In the genomic region with DNA sequence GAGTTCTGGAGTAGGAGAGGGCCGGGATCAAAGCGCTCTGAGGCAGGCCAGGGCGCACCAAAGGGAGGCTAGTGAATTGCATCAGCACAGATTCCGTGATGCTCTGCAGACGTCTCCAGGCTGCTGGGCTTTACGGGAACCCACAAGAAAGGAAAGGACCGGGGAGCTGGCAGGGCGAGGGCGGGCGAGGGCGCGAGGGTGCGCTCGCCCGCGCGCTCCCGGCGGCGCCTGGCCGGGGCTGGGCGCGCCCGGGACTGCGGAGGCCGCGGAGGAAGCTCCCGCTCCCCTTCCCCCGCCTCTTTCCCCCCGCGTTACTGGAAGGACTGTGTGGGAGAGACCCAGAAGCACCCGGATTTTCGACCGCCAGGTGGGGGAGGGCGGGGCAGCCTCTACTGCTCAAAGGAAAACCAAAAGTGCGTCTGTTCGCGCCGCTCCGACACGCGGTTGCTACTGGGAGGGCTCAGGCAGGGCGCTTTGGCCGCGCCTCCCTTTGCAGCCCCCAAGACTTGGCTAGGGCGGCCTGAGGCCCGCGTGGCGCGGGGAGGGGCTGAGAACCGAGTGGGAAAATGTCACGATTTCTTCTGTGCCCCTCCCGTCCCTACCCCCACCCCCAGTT, we compare ENCODE assay signal across 8 cellular contexts. TPM values are rescaled to one million over a fixed set of nuclear protein-coding genes. Genes with fewer than 3 reads are reported as not detected.
DNase-seq lines count a peak whose midpoint lies in the region; ATAC-seq, FAIRE-seq and TF ChIP-seq lines count a peak whose summit lies in the region.

No MANE protein-coding gene starts in this region.

- H3K9me3 ChIP-seq in small intestine (ENCODE audit: control insufficient read depth, low read depth): no peaks in the 10 kb centered on the region

- H3K79me2 ChIP-seq in ACC112 (ENCODE audit: control insufficient read depth, insufficient read depth, low read length, unreplicated experiment): peaks cover 25% of the 10 kb centered on the region

- peak overlapping the region; percentile 61 for H2AFZ ChIP-seq in ACC112 (ENCODE audit: low read length, unreplicated experiment)

- WGBS in small intestine, 3 donors: 0 to 1% (median 0%) methylated on average over 51 to 53 of the region's 53 CpGs

- in situ Hi-C loops in T47D (cut with HindIII; ENCODE audit: low pct_unique_long_range_greater_than_20kb, low sequenced_read_pairs): no loop called here

- H3K36me3 ChIP-seq in ACC112 (ENCODE audit: insufficient read depth, low read length) (no peaks in the 10 kb centered on the region; the same call in 1 of the 2 replicates), small intestine (ENCODE audit: control insufficient read depth in 2 of 2, insufficient read depth in 2 of 2, low read length in 2 of 2) (no peaks in the 10 kb centered on the region)

- peak; percentile 46 for DNase-seq in NCI-H128 (lab: John Stamatoyannopoulos, UW; ENCODE audit: unreplicated experiment)
- DNase-seq in T47D (ENCODE audit: low read depth in 1 of 2, low spot score in 1 of 2): peak; percentile 44 to 84
- DNase-seq in iPS-NIHi7 (ENCODE audit: extremely low spot score): peak; percentile 66
- DNase-seq in small intestine: peak; percentile 90

- no peak for ATAC-seq in GM19452 (IDR thresholded peaks at IDR 0.05; ENCODE audit: unreplicated experiment)

- no peak for FAIRE-seq in small intestine (lab: Jason Lieb, UNC)

- no peaks in the 10 kb centered on the region for H3K27me3 ChIP-seq in ACC112 (ENCODE audit: insufficient read depth, low read length)
- no peaks in the 10 kb centered on the region for H3K27me3 ChIP-seq in small intestine (ENCODE audit: control insufficient read depth in 2 of 2, insufficient read depth in 2 of 2, low read length in 2 of 2)

- peak; percentile 30 for TF ChIP-seq POLR2A in GM18526 (IDR thresholded peaks at IDR 0.05; ENCODE audit: extremely low read depth, insufficient read length)

- peaks cover 34% of the 10 kb centered on the region for H3K4me1 ChIP-seq in ACC112 (ENCODE audit: control insufficient read depth, insufficient read depth, low read length, unreplicated experiment)
- no peaks in the 10 kb centered on the region for H3K4me1 ChIP-seq in small intestine (ENCODE audit: control insufficient read depth in 2 of 2, insufficient read depth in 1 of 2, low read depth in 1 of 2, low read length in 1 of 2)

- no peak for TF ChIP-seq CTCF in WI38 (IDR thresholded peaks at IDR 0.05; ENCODE audit: low read depth, low read length)

- H3K27ac ChIP-seq in ACC112 (ENCODE audit: low read depth, low read length): peak overlapping the region; percentile 96
- H3K27ac ChIP-seq in small intestine (ENCODE audit: low read depth in 1 of 2, low read length in 1 of 2): peak overlapping the region; percentile 98 to 99

- H3K4me3 ChIP-seq in ACC112 (ENCODE audit: low read depth, low read length) (peak overlapping the region; percentile 81), WI38 (ENCODE audit: low read depth, low read length) (peak overlapping the region; percentile 96), small intestine (ENCODE audit: low read depth in 1 of 2, low read length in 2 of 2) (peak overlapping the region; percentile 36 to 84)

RNA-seq across cellular contexts. Expression of gene FOSL2, which starts 2.3 kb away (rescaled TPM):
- polyA plus RNA-seq in small intestine: 10 to 100 TPM; 29.2 to 41.4 (median 40.0) TPM
